Comparison of ENCODE assay signal across 16 cellular contexts in genomic region chr10:131084791-131085585, GRCh38.
DNase-seq lines count a peak whose midpoint lies in the region; ATAC-seq and TF ChIP-seq lines count a peak whose summit lies in the region.
"Had no signal": no experiment of that assay in that cellular context is flagged by ENCODE, and none has a peak within 500 bp of the region (broad histone marks: within the 10 kb centered on the region; RNA-seq: fewer than 3 reads in every experiment).

No MANE protein-coding gene starts in this region.

- no peak overlapping the region for H3K23ac ChIP-seq in neuronal stem cell (ENCODE audit: low read depth, low read length, poor library complexity)

- no peaks in the 10 kb centered on the region for H4K20me1 ChIP-seq in BLaER1

- CTCF ChIA-PET in CD4-positive, alpha-beta T cell (lab: Charles Lee): no interaction called here
- CTCF ChIA-PET in activated CD8-positive, alpha-beta T cell treated with anti-CD3 and anti-CD28 coated beads for 36 hours (lab: Charles Lee): no interaction called here

- H3K27me3 ChIP-seq in BLaER1 (no peaks in the 10 kb centered on the region), neuronal stem cell (ENCODE audit: control insufficient read depth in 3 of 3, insufficient read depth in 3 of 3, low read depth in 1 of 3, low read length in 3 of 3) (no peaks in the 10 kb centered on the region)
- H3K27me3 ChIP-seq in CD4-positive, alpha-beta T cell (ENCODE audit: control insufficient read depth, insufficient read depth, low read length): no peaks in the 10 kb centered on the region
- H3K27me3 ChIP-seq: Peyer's patch, SJCRH30 had no signal

- H3K9me3 ChIP-seq in BLaER1 (no peaks in the 10 kb centered on the region), neuronal stem cell (replicated peaks in 1 of 2; ENCODE audit: control insufficient read depth in 2 of 2, insufficient read depth in 1 of 2, low read depth in 1 of 2, low read length in 2 of 2) (no peaks in the 10 kb centered on the region)
- H3K9me3 ChIP-seq in CD4-positive, alpha-beta T cell (ENCODE audit: control insufficient read depth, low read length): no peaks in the 10 kb centered on the region
- H3K9me3 ChIP-seq: Peyer's patch, SJCRH30 had no signal

- H3K4me1 Mint-ChIP-seq in CD4-positive, alpha-beta T cell (ENCODE audit: low read depth): peaks cover 43% of the 10 kb centered on the region
- H3K4me1 Mint-ChIP-seq in activated CD8-positive, alpha-beta T cell treated with anti-CD3 and anti-CD28 coated beads for 36 hours (ENCODE audit: low read depth): peaks cover 8% of the 10 kb centered on the region
- H3K4me1 Mint-ChIP-seq: B cell had no signal

- no peak overlapping the region for H3K27ac ChIP-seq in BLaER1
- H3K27ac ChIP-seq in CD4-positive, alpha-beta T cell (ENCODE audit: low read depth, low read length): no peak overlapping the region
- no peak overlapping the region for H3K27ac ChIP-seq in neuronal stem cell (replicated peaks; ENCODE audit: low read length)
- H3K27ac ChIP-seq: Peyer's patch, SJCRH30 had no signal

- DNase-seq in CD4-positive, alpha-beta T cell: peak in 1 of 10 experiments; percentile 31
- no peak for DNase-seq in activated CD8-positive, alpha-beta T cell treated with anti-CD3 and anti-CD28 coated beads for 36 hours
- no peak for DNase-seq in neuronal stem cell (ENCODE audit: low spot score)
- no peak for DNase-seq in DMS 273 treated with DMSO at 0.1 percent for 48 hours (lab: John Stamatoyannopoulos, UW)
- DNase-seq: EL, Kasumi-1, NCI-H1417 treated with DMSO at 0.1 percent for 48 hours, NCI-H2029, NCI-H2171 treated with DMSO at 0.1 percent for 48 hours, NCI-H774, Peyer's patch, SJCRH30 had no signal

- H3K14ac ChIP-seq in neuronal stem cell (ENCODE audit: low read length): no peak overlapping the region

- no CpG with 5 or more reads among the region's 30 CpGs for WGBS in neuronal stem cell (ENCODE audit: extremely low coverage in 2 of 2, insufficient read length in 2 of 2, insufficient replicate concordance in 1 of 2), 2 donors

- H3K79me1 ChIP-seq in neuronal stem cell (ENCODE audit: low read depth, low read length): no peaks in the 10 kb centered on the region

- no peak overlapping the region for H2AFZ ChIP-seq in neuronal stem cell (ENCODE audit: low read length)

- H3K4me1 ChIP-seq in BLaER1 (peaks cover 71% of the 10 kb centered on the region), neuronal stem cell (ENCODE audit: control insufficient read depth in 2 of 2, insufficient read depth in 1 of 2, low read depth in 1 of 2, low read length in 2 of 2) (peaks cover 0 to 2% of the 10 kb centered on the region in 2 donors)
- H3K4me1 ChIP-seq: Peyer's patch, SJCRH30 had no signal

- peak; percentile 67 for ATAC-seq in CD4-positive, alpha-beta T cell (ENCODE audit: poor library complexity)
- ATAC-seq in activated CD8-positive, alpha-beta T cell treated with anti-CD3 and anti-CD28 coated beads for 36 hours: peak; percentile 37
- ATAC-seq in HG03457 (IDR thresholded peaks at IDR 0.05; ENCODE audit: unreplicated experiment) (no peak), GM21360 (IDR thresholded peaks at IDR 0.05; ENCODE audit: unreplicated experiment) (no peak)

- H4K91ac ChIP-seq in neuronal stem cell (ENCODE audit: low read depth, low read length, poor library complexity): no peak overlapping the region

- peak overlapping the region; percentile 33 for H3K4me2 ChIP-seq in BLaER1
- H3K4me2 ChIP-seq in neuronal stem cell (ENCODE audit: insufficient read depth, low read length, poor library complexity, severe bottlenecking): no peak overlapping the region

- H3K9ac ChIP-seq in BLaER1 (no peak overlapping the region), neuronal stem cell (ENCODE audit: low read depth, low read length, poor library complexity) (no peak overlapping the region)

- no peaks in the 10 kb centered on the region for H3K36me3 Mint-ChIP-seq in CD4-positive, alpha-beta T cell (ENCODE audit: low read depth)
- no peaks in the 10 kb centered on the region for H3K36me3 Mint-ChIP-seq in activated CD8-positive, alpha-beta T cell treated with anti-CD3 and anti-CD28 coated beads for 36 hours (ENCODE audit: low read depth)

- peak overlapping the region; percentile 43 for H2AK5ac ChIP-seq in neuronal stem cell (ENCODE audit: low read depth, low read length)

- peak overlapping the region; percentile 75 for H3K27ac Mint-ChIP-seq in CD4-positive, alpha-beta T cell
- no peak overlapping the region for H3K27ac Mint-ChIP-seq in activated CD8-positive, alpha-beta T cell treated with anti-CD3 and anti-CD28 coated beads for 36 hours
- H3K27ac Mint-ChIP-seq: B cell had no signal

- POLR2A ChIA-PET in CD4-positive, alpha-beta T cell (lab: Charles Lee): no interaction called here
- POLR2A ChIA-PET in activated CD8-positive, alpha-beta T cell treated with anti-CD3 and anti-CD28 coated beads for 36 hours (lab: Charles Lee): interaction anchor here (0.5 kb wide), 1 partner anchor 480 kb away, joined by 4 read pairs; no protein-coding TSS in a partner anchor

- no peak overlapping the region for H2BK120ac ChIP-seq in neuronal stem cell (ENCODE audit: low read depth, low read length)

- intact Hi-C loops in CD4-positive, alpha-beta T cell (cut with DNase I, micrococcal nuclease): no loop called here
- intact Hi-C loops in activated CD8-positive, alpha-beta T cell treated with anti-CD3 and anti-CD28 coated beads for 36 hours (cut with micrococcal nuclease): no loop called here

- no peaks in the 10 kb centered on the region for H3K9me3 Mint-ChIP-seq in CD4-positive, alpha-beta T cell
- no peaks in the 10 kb centered on the region for H3K9me3 Mint-ChIP-seq in activated CD8-positive, alpha-beta T cell treated with anti-CD3 and anti-CD28 coated beads for 36 hours

- no peaks in the 10 kb centered on the region for H3K27me3 Mint-ChIP-seq in CD4-positive, alpha-beta T cell
- no peaks in the 10 kb centered on the region for H3K27me3 Mint-ChIP-seq in activated CD8-positive, alpha-beta T cell treated with anti-CD3 and anti-CD28 coated beads for 36 hours
- H3K27me3 Mint-ChIP-seq: B cell had no signal

- H3K4me3 Mint-ChIP-seq in CD4-positive, alpha-beta T cell: peak overlapping the region; percentile 42
- H3K4me3 Mint-ChIP-seq in activated CD8-positive, alpha-beta T cell treated with anti-CD3 and anti-CD28 coated beads for 36 hours: no peak overlapping the region
- H3K4me3 Mint-ChIP-seq: B cell had no signal

- H3K4me3 ChIP-seq in BLaER1 (no peak overlapping the region), neuronal stem cell (ENCODE audit: low read length in 2 of 2) (no peak overlapping the region)
- H3K4me3 ChIP-seq: Peyer's patch, SJCRH30 had no signal

- H3K36me3 ChIP-seq in BLaER1 (no peaks in the 10 kb centered on the region), neuronal stem cell (replicated peaks in 1 of 2; ENCODE audit: control insufficient read depth in 2 of 2, insufficient read depth in 2 of 2, low read length in 2 of 2) (no peaks in the 10 kb centered on the region)
- H3K36me3 ChIP-seq: Peyer's patch, SJCRH30 had no signal

- H4K8ac ChIP-seq in neuronal stem cell (ENCODE audit: low read depth, low read length): no peak overlapping the region

- H2BK15ac ChIP-seq in neuronal stem cell (ENCODE audit: low read length): peak overlapping the region; percentile 30

- no peak overlapping the region for H3K4ac ChIP-seq in neuronal stem cell (ENCODE audit: low read length)

- no peak for TF ChIP-seq CTCF in CD4-positive, alpha-beta T cell (IDR thresholded peaks at IDR 0.05)
- TF ChIP-seq CTCF in activated CD8-positive, alpha-beta T cell treated with anti-CD3 and anti-CD28 coated beads for 36 hours (IDR thresholded peaks at IDR 0.05): no peak

- H2BK12ac ChIP-seq in neuronal stem cell (ENCODE audit: low read length): peak overlapping the region; percentile 63

- H2BK5ac ChIP-seq in neuronal stem cell (ENCODE audit: low read length): peak overlapping the region; percentile 17

- H3K18ac ChIP-seq in neuronal stem cell (ENCODE audit: low read length): peak overlapping the region; percentile 54

Comparison
In these comparisons a context has a peak if more than half of its experiments do, and no peak if none do; other contexts are left out.
1. ATAC-seq: peak in CD4-positive, alpha-beta T cell (single experiment) and activated CD8-positive, alpha-beta T cell treated with anti-CD3 and anti-CD28 coated beads for 36 hours (single experiment); none in HG03457 (single experiment) and GM21360 (single experiment).